8 cellular contexts compared by ENCODE assay signal in genomic region chr17:80263253-80264047, GRCh38. TPM values are rescaled to one million over a fixed set of nuclear protein-coding genes. Genes with fewer than 3 reads are reported as not detected.
DNase-seq lines count a peak whose midpoint lies in the region; ATAC-seq, FAIRE-seq and TF ChIP-seq lines count a peak whose summit lies in the region.

No MANE protein-coding gene starts in this region.

- no peaks in the 10 kb centered on the region for H3K27me3 ChIP-seq in BLaER1 treated with 17β-estradiol and CSF1 and Interleukin-3, amounts not matched to agents 10 nM and 100 nM
- no peaks in the 10 kb centered on the region for H3K27me3 ChIP-seq in astrocyte (ENCODE audit: insufficient read depth, low read length)

- FAIRE-seq in astrocyte (lab: Jason Lieb, UNC) = no peak
- peak; percentile 70 for FAIRE-seq in islet of Langerhans (lab: Jason Lieb, UNC)

- H4K20me1 ChIP-seq in BLaER1 treated with 17β-estradiol and CSF1 and Interleukin-3, amounts not matched to agents 10 nM and 100 nM = peaks cover 0 to 64% (median 27%) of the 10 kb centered on the region in 11 experiments; a peak in 16 of 22 replicates
- H4K20me1 ChIP-seq in astrocyte (ENCODE audit: insufficient read depth, low read length) = peaks cover 26% of the 10 kb centered on the region

- H3K9me3 ChIP-seq in BLaER1 treated with 17β-estradiol and CSF1 and Interleukin-3, amounts not matched to agents 10 nM and 100 nM (replicated peaks in 1 of 11) = no peaks in the 10 kb centered on the region
- H3K9me3 ChIP-seq in astrocyte (ENCODE audit: insufficient read depth, low read depth, low read length) = no peaks in the 10 kb centered on the region

- H3K27ac ChIP-seq in BLaER1 treated with 17β-estradiol and CSF1 and Interleukin-3, amounts not matched to agents 10 nM and 100 nM = peak overlapping the region; percentile 24 to 98 (median 94); a peak in 21 of 22 replicates
- H3K27ac ChIP-seq in astrocyte (ENCODE audit: low read depth, low read length) = no peak overlapping the region

- H3K4me3 Mint-ChIP-seq in T-cell (peak overlapping the region; percentile 86 to 96 (median 94)), astrocyte (ENCODE audit: unreplicated experiment) (peak overlapping the region; percentile 81), mesothelial cell of epicardium (no peak overlapping the region)

- H3K9ac ChIP-seq in BLaER1 treated with 17β-estradiol and CSF1 and Interleukin-3, amounts not matched to agents 10 nM and 100 nM = peak overlapping the region; percentile 63 to 97 (median 90)
- peak overlapping the region; percentile 14 for H3K9ac ChIP-seq in astrocyte (ENCODE audit: low read length)

- no peaks in the 10 kb centered on the region for H3K9me3 Mint-ChIP-seq in T-cell
- no peaks in the 10 kb centered on the region for H3K9me3 Mint-ChIP-seq in astrocyte (ENCODE audit: unreplicated experiment)
- no peaks in the 10 kb centered on the region for H3K9me3 Mint-ChIP-seq in mesothelial cell of epicardium

- TF ChIP-seq CTCF in astrocyte (IDR thresholded peaks at IDR 0.05; ENCODE audit: insufficient read depth, low read depth, low read length) = no peak
- TF ChIP-seq CTCF in mesothelial cell of epicardium (IDR thresholded peaks at IDR 0.05; ENCODE audit: unreplicated experiment) = no peak

- H3K79me2 ChIP-seq in astrocyte (ENCODE audit: insufficient read depth, low read length) = peaks cover 6% of the 10 kb centered on the region

- POLR2A ChIA-PET in T-cell (lab: Charles Lee) = no interaction called here

- H3K4me1 Mint-ChIP-seq in T-cell = peaks cover 57 to 63% (median 58%) of the 10 kb centered on the region in 3 donors
- H3K4me1 Mint-ChIP-seq in astrocyte (ENCODE audit: low read depth, unreplicated experiment) = peaks cover 36% of the 10 kb centered on the region
- peaks cover 14% of the 10 kb centered on the region for H3K4me1 Mint-ChIP-seq in mesothelial cell of epicardium

- peak overlapping the region; percentile 65 to 97 (median 78) for H3K4me3 ChIP-seq in BLaER1 treated with 17β-estradiol and CSF1 and Interleukin-3, amounts not matched to agents 10 nM and 100 nM
- H3K4me3 ChIP-seq in astrocyte (ENCODE audit: insufficient read depth, low read depth, low read length) = no peak overlapping the region

- H3K36me3 ChIP-seq in BLaER1 treated with 17β-estradiol and CSF1 and Interleukin-3, amounts not matched to agents 10 nM and 100 nM = peaks cover 25 to 39% (median 31%) of the 10 kb centered on the region in 11 experiments
- no peaks in the 10 kb centered on the region for H3K36me3 ChIP-seq in astrocyte (ENCODE audit: insufficient read depth, low read length)

- peak overlapping the region; percentile 94 for H3K27ac Mint-ChIP-seq in T-cell
- peak overlapping the region; percentile 78 for H3K27ac Mint-ChIP-seq in astrocyte (ENCODE audit: unreplicated experiment)
- H3K27ac Mint-ChIP-seq in mesothelial cell of epicardium = no peak overlapping the region

- H3K36me3 Mint-ChIP-seq in T-cell (peaks cover 17% of the 10 kb centered on the region), astrocyte (ENCODE audit: low read depth, unreplicated experiment) (peaks cover 13% of the 10 kb centered on the region), mesothelial cell of epicardium (peaks cover 14% of the 10 kb centered on the region)

- H3K4me2 ChIP-seq in BLaER1 treated with 17β-estradiol and CSF1 and Interleukin-3, amounts not matched to agents 10 nM and 100 nM = peak overlapping the region; percentile 94 to 100 (median 100)
- peak overlapping the region; percentile 63 for H3K4me2 ChIP-seq in astrocyte (ENCODE audit: low read length)

- peaks cover 59 to 65% (median 63%) of the 10 kb centered on the region in 10 experiments for H3K4me1 ChIP-seq in BLaER1 treated with 17β-estradiol and CSF1 and Interleukin-3, amounts not matched to agents 10 nM and 100 nM
- H3K4me1 ChIP-seq in astrocyte (ENCODE audit: insufficient read depth, low read length) = peaks cover 9% of the 10 kb centered on the region

- ATAC-seq in T-cell (replicated peaks in 1 of 4) = peak; percentile 29 to 53 (median 36)

- DNase-seq in GM19238 (ENCODE audit: insufficient read length, low spot score) = peak; percentile 86
- peak; percentile 81 for DNase-seq in HT-29 (ENCODE audit: low spot score)
- peak; percentile 63 to 91 (median 77) for DNase-seq in T-cell
- no peak for DNase-seq in astrocyte (ENCODE audit: low read depth)
- DNase-seq in stimulated activated CD4-positive, alpha-beta T cell treated with anti-CD3 and anti-CD28 coated beads, Interleukin-1b, Interleukin-23, amount 100 ng/mL, for 4 hours (ENCODE audit: low read depth in 2 of 2) = peak; percentile 64 to 82
- DNase-seq in mesothelial cell of epicardium (ENCODE audit: low spot score in 2 of 2, unreplicated experiment in 2 of 2) = no peak

- CTCF ChIA-PET in T-cell (lab: Charles Lee) = no interaction called here

- no peak overlapping the region for H2AFZ ChIP-seq in astrocyte (ENCODE audit: low read depth, low read length)

- H3K27me3 Mint-ChIP-seq in T-cell = no peaks in the 10 kb centered on the region
- H3K27me3 Mint-ChIP-seq in astrocyte (ENCODE audit: low read depth, unreplicated experiment) = no peaks in the 10 kb centered on the region
- no peaks in the 10 kb centered on the region for H3K27me3 Mint-ChIP-seq in mesothelial cell of epicardium (ENCODE audit: low read depth)

RNA-seq across cellular contexts. Expression of gene RNF213, which starts 2.8 kb away (rescaled TPM):
- 49.5 and 70.5 TPM in 2 replicates for total RNA-seq in HT-29 (2014; rRNA removed; shearing (Covaris generic))
- total RNA-seq in T-cell (100 to 1,000 TPM; 433 to 628 (median 590) TPM), astrocyte (120 and 129 TPM in 2 replicates), mesothelial cell of epicardium (62.6 to 76.7 TPM (median 63.4 TPM) in 3 replicates)

RNA-seq across cellular contexts. Expression of gene SLC26A11, which starts 43.2 kb away (rescaled TPM):
- 0.94 and 2.8 TPM in 2 replicates for total RNA-seq in HT-29 (2014; rRNA removed; shearing (Covaris generic))
- total RNA-seq in T-cell (100 to 1,000 TPM in 3 of 5 donors, 10 to 100 TPM in 2; 45.9 to 123 (median 112) TPM), astrocyte (15.3 and 16.1 TPM in 2 replicates), mesothelial cell of epicardium (32.5 to 41.2 TPM (median 36.3 TPM) in 3 replicates)

RNA-seq across cellular contexts. Expression of gene SGSH, which starts 43.3 kb away (rescaled TPM):
- total RNA-seq in HT-29 (2014; rRNA removed; shearing (Covaris generic)) = 4.1 and 5.9 TPM in 2 replicates
- 100 to 1,000 TPM; 133 to 197 (median 155) TPM for total RNA-seq in T-cell
- 24.0 and 26.0 TPM in 2 replicates for total RNA-seq in astrocyte
- 49.6 to 57.0 TPM (median 53.7 TPM) in 3 replicates for total RNA-seq in mesothelial cell of epicardium

Comparison
In these comparisons a context has a peak if more than half of its experiments do, and no peak if none do; other contexts are left out.
1. DNase-seq: peak in GM19238 (single experiment), HT-29 (single experiment), T-cell (34 of 34) and stimulated activated CD4-positive, alpha-beta T cell treated with anti-CD3 and anti-CD28 coated beads, Interleukin-1b, Interleukin-23, amount 100 ng/mL, for 4 hours (2 of 2); none in astrocyte (single experiment) and mesothelial cell of epicardium (0 of 2).